Comparison of ENCODE assay signal across 23 cellular contexts in genomic region chr10:35178305-35178704, GRCh38.
"Had no signal": no experiment of that assay in that cellular context is flagged by ENCODE, and none has a peak within 500 bp of the region (broad histone marks: within the 10 kb centered on the region; RNA-seq: fewer than 3 reads in every experiment).

No MANE protein-coding gene starts in this region.

- H3K4me1 Mint-ChIP-seq: activated CD4-positive, alpha-beta memory T cell treated with anti-CD3 and anti-CD28 coated beads, Interleukin-2, amount 10 ng/mL, durations not matched to agents 7 days and 5 days; activated CD4-positive, alpha-beta T cell treated with anti-CD3 and anti-CD28 coated beads for 36 hours; activated naive CD4-positive, alpha-beta T cell treated with anti-CD3 and anti-CD28 coated beads, Interleukin-2, amount 10 ng/mL, durations not matched to agents 7 days and 5 days; activated naive CD8-positive, alpha-beta T cell treated with anti-CD3 and anti-CD28 coated beads for 36 hours; activated T-helper 17 cell treated with anti-CD3 and anti-CD28 coated beads, Interleukin-2, amount 50 U/mL, for 72 hours had no signal

- H3K36me3 ChIP-seq: breast epithelium had no signal

- H3K27me3 ChIP-seq: breast epithelium had no signal

- H3K27ac Mint-ChIP-seq: activated CD4-positive, alpha-beta memory T cell treated with anti-CD3 and anti-CD28 coated beads, Interleukin-2, amount 10 ng/mL, durations not matched to agents 7 days and 5 days; activated CD4-positive, alpha-beta T cell treated with anti-CD3 and anti-CD28 coated beads for 36 hours; activated naive CD4-positive, alpha-beta T cell treated with anti-CD3 and anti-CD28 coated beads, Interleukin-2, amount 10 ng/mL, durations not matched to agents 7 days and 5 days; activated naive CD8-positive, alpha-beta T cell treated with anti-CD3 and anti-CD28 coated beads for 36 hours; activated T-helper 17 cell treated with anti-CD3 and anti-CD28 coated beads, Interleukin-2, amount 50 U/mL, for 72 hours had no signal

- H3K4me3 ChIP-seq: breast epithelium, PC-9, SK-N-MC had no signal

- ATAC-seq: activated CD4-positive, alpha-beta T cell treated with anti-CD3 and anti-CD28 coated beads for 36 hours; activated T-helper 17 cell treated with anti-CD3 and anti-CD28 coated beads, Interleukin-2, amount 50 U/mL, for 72 hours had no signal

- H3K4me3 Mint-ChIP-seq: activated CD4-positive, alpha-beta memory T cell treated with anti-CD3 and anti-CD28 coated beads, Interleukin-2, amount 10 ng/mL, durations not matched to agents 7 days and 5 days; activated CD4-positive, alpha-beta T cell treated with anti-CD3 and anti-CD28 coated beads for 36 hours; activated naive CD4-positive, alpha-beta T cell treated with anti-CD3 and anti-CD28 coated beads, Interleukin-2, amount 10 ng/mL, durations not matched to agents 7 days and 5 days; activated naive CD8-positive, alpha-beta T cell treated with anti-CD3 and anti-CD28 coated beads for 36 hours; activated T-helper 17 cell treated with anti-CD3 and anti-CD28 coated beads, Interleukin-2, amount 50 U/mL, for 72 hours had no signal

- DNase-seq: activated CD4-positive, alpha-beta memory T cell treated with anti-CD3 and anti-CD28 coated beads, Interleukin-2, amount 10 ng/mL, durations not matched to agents 7 days and 5 days; activated CD4-positive, alpha-beta T cell treated with anti-CD3 and anti-CD28 coated beads for 36 hours; activated CD4-positive, alpha-beta T cell treated with anti-CD3 and anti-CD28 coated beads, Interleukin-2, amount 50 U/mL, for 1 hour; activated gamma-delta T cell treated with Interleukin-2 at 50 U/mL for 16 hours; activated naive CD4-positive, alpha-beta T cell treated with anti-CD3 and anti-CD28 coated beads, Interleukin-2, amount 10 ng/mL, durations not matched to agents 7 days and 5 days; activated naive CD8-positive, alpha-beta T cell treated with anti-CD3 and anti-CD28 coated beads for 36 hours; activated T-cell treated with anti-CD3 and anti-CD28 coated beads for 4 hours; activated T-cell treated with anti-CD3 and anti-CD28 coated beads, Interleukin-2, amount 50 U/mL, for 48 hours; anterior cingulate cortex; MM.1S; NCI-H1105; NCI-H1436; NCI-H1694 treated with DMSO at 0.1 percent for 48 hours; NCI-H2029 treated with DMSO at 0.1 percent for 48 hours; NCI-H345; NCI-H510A; NCI-H69; PC-9; T-helper 1 cell had no signal

- H3K27me3 Mint-ChIP-seq: activated CD4-positive, alpha-beta memory T cell treated with anti-CD3 and anti-CD28 coated beads, Interleukin-2, amount 10 ng/mL, durations not matched to agents 7 days and 5 days; activated CD4-positive, alpha-beta T cell treated with anti-CD3 and anti-CD28 coated beads for 36 hours; activated naive CD4-positive, alpha-beta T cell treated with anti-CD3 and anti-CD28 coated beads, Interleukin-2, amount 10 ng/mL, durations not matched to agents 7 days and 5 days; activated naive CD8-positive, alpha-beta T cell treated with anti-CD3 and anti-CD28 coated beads for 36 hours; activated T-helper 17 cell treated with anti-CD3 and anti-CD28 coated beads, Interleukin-2, amount 50 U/mL, for 72 hours had no signal

- H3K4me2 ChIP-seq: PC-9 had no signal

- H2AFZ ChIP-seq: PC-9 had no signal

- H3K4me1 ChIP-seq: breast epithelium had no signal

- H3K27ac ChIP-seq: breast epithelium, PC-9, SK-N-MC, VCaP had no signal

- H3K9me3 Mint-ChIP-seq: activated CD4-positive, alpha-beta memory T cell treated with anti-CD3 and anti-CD28 coated beads, Interleukin-2, amount 10 ng/mL, durations not matched to agents 7 days and 5 days; activated naive CD4-positive, alpha-beta T cell treated with anti-CD3 and anti-CD28 coated beads, Interleukin-2, amount 10 ng/mL, durations not matched to agents 7 days and 5 days; activated naive CD8-positive, alpha-beta T cell treated with anti-CD3 and anti-CD28 coated beads for 36 hours; activated T-helper 17 cell treated with anti-CD3 and anti-CD28 coated beads, Interleukin-2, amount 50 U/mL, for 72 hours had no signal

- H3K9me3 ChIP-seq: breast epithelium had no signal
